Comparison of ENCODE assay signal across 9 cellular contexts in the genomic region with DNA sequence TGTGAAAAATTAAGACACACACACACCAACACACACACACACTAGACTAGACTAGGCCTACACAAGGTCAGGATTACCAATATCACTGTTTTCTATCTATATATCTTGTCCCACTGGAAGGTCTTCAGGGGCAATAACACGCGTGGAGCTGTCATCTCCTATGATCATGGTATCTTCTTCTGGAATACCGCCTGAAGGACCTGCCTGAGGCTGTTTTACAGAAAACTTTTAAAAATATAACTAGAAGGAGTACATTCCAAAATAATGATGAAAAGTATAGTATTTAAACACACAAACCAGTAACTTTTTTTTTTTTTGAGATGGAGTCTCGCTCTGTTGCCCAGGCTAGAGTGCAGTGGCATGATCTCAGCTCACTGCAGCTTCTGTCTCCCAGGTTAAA. TPM values are rescaled to one million over a fixed set of nuclear protein-coding genes. Genes with fewer than 3 reads are reported as not detected.
"Had no signal": no experiment of that assay in that cellular context is flagged by ENCODE, and none has a peak within 500 bp of the region (broad histone marks: within the 10 kb centered on the region; RNA-seq: fewer than 3 reads in every experiment).

No MANE protein-coding gene starts in this region.

- H3K4me3 Mint-ChIP-seq: GM23338, H9, HFFc6 had no signal

- H3K4me1 Mint-ChIP-seq: GM23338 had no signal

- H2AFZ ChIP-seq: GM23248, GM23338 had no signal

- H3K4me3 ChIP-seq: GM23248, GM23338, HAP-1 had no signal

- H3K9ac ChIP-seq: GM23248 had no signal

- H3K27ac ChIP-seq: GM23248 had no signal

- H3K27ac Mint-ChIP-seq: GM23338, H9, HFFc6 had no signal

- H3K9me3 Mint-ChIP-seq: GM23338, H9, HFFc6 had no signal

- H3K9me3 ChIP-seq: HAP-1 had no signal

- H3K4me2 ChIP-seq: GM23338 had no signal

- DNase-seq: GM23248, GOT3, H7, H9, HCEC 1CT, HFFc6 had no signal

- H3K36me3 ChIP-seq: HAP-1 had no signal

- ATAC-seq: GM23338, HCT116 had no signal

RNA-seq across cellular contexts. Expression of a gene that starts 54.1 kb away (rescaled TPM):
- total RNA-seq: GM23248, HFFc6 had no signal
- polyA plus RNA-seq: GM23248 had no signal
